1 cellular context compared by ENCODE assay signal in the genomic region with DNA sequence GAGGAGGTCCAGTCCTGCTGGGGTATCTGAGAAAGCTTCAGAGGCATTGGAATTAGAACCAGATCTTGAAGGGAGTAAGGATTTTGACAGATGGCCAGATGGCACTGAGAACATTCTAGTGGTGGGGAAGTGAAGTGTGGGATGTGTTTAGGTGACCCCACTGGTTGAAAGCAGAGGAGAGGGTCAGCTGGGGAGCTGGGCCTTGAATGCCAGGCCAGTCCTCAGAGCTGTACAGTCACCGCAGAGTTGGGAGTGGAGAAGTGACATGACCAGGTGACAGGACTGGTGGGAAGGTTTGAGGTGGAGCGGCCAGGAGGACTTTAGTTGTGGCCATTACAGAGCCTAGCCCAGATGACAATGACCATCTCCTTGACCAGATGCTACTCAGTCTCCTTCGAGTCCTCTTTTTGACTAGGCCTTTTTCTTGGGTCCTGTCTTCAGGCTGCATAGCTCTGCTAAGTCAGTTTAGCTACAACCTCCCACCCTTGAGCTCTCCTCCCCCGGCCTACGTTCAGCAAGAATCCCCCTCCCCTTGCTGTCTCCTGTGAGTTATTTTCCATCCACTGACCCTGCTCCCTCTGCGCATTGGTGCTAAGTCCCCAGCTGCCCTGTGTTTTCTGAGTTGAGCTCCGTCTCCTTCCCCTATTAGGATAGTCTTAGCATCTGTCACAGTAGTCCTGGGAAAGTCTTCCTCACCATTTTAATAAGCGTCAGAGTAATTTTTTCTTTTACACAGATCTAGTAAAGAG.
TF ChIP-seq lines count a peak whose summit lies in the region.

No MANE protein-coding gene starts in this region.

TF ChIP-seq in H1, 55 proteins besides CTCF, POLR2A, EP300 and RAD21:
- TF ChIP-seq SIRT6 (IDR thresholded peaks at IDR 0.05; ENCODE audit: low read length) (no peak), SP1 (IDR thresholded peaks at IDR 0.05; ENCODE audit: low read depth, low read length) (no peak), CHD7 (IDR thresholded peaks at IDR 0.05; ENCODE audit: insufficient replicate concordance, low read length) (no peak), FOSL1 (IDR thresholded peaks at IDR 0.05; ENCODE audit: insufficient read depth, low read depth, low read length) (no peak), SP2 (IDR thresholded peaks at IDR 0.05; ENCODE audit: low read length) (no peak), POLR2AphosphoS5 (IDR thresholded peaks at IDR 0.05; ENCODE audit: low read depth, low read length) (no peak), SIN3A (conservative IDR thresholded peaks at IDR 0.05 in 1 of 2, IDR thresholded peaks at IDR 0.05 in 1 of 2; ENCODE audit: low read depth in 1 of 2, low read length in 2 of 2) (no peak)
